ENCODE assay signal across 8 cellular contexts in genomic region chr6:113630738-113631535, GRCh38.
DNase-seq lines count a peak whose midpoint lies in the region; ATAC-seq and TF ChIP-seq lines count a peak whose summit lies in the region.

No MANE protein-coding gene starts in this region.

- H3K9ac ChIP-seq in BLaER1 treated with 17β-estradiol and CSF1 and Interleukin-3, amounts not matched to agents 10 nM and 100 nM = peak overlapping the region; percentile 69 to 95 (median 78)
- H3K9ac ChIP-seq in smooth muscle cell (ENCODE audit: low read depth) = peak overlapping the region; percentile 87

- H3K9me3 Mint-ChIP-seq in activated B cell treated with CpG ODN at 0.5 μM for 24 hours = no peaks in the 10 kb centered on the region

- peak overlapping the region; percentile 80 to 97 (median 88) for H3K4me2 ChIP-seq in BLaER1 treated with 17β-estradiol and CSF1 and Interleukin-3, amounts not matched to agents 10 nM and 100 nM
- H3K4me2 ChIP-seq in smooth muscle cell = peak overlapping the region; percentile 62

- no peaks in the 10 kb centered on the region for H3K27me3 ChIP-seq in BLaER1 treated with 17β-estradiol and CSF1 and Interleukin-3, amounts not matched to agents 10 nM and 100 nM
- no peaks in the 10 kb centered on the region for H3K27me3 ChIP-seq in smooth muscle cell (ENCODE audit: low read depth)

- intact Hi-C loops in activated B cell treated with CpG ODN at 0.5 μM for 24 hours (cut with micrococcal nuclease) = loop anchor here (1.0 to 10.0 kb wide), 16 partner anchors 12 to 1759 kb away; partner anchors contain the start of genes FAM229B, FYN, HDAC2 and TUBE1

- H3K79me2 ChIP-seq in smooth muscle cell (ENCODE audit: low read depth) = no peaks in the 10 kb centered on the region

- peak overlapping the region; percentile 79 to 98 (median 90) for H3K27ac ChIP-seq in BLaER1 treated with 17β-estradiol and CSF1 and Interleukin-3, amounts not matched to agents 10 nM and 100 nM
- peak overlapping the region; percentile 98 for H3K27ac ChIP-seq in smooth muscle cell (ENCODE audit: low read depth)

- no peaks in the 10 kb centered on the region for H3K36me3 ChIP-seq in BLaER1 treated with 17β-estradiol and CSF1 and Interleukin-3, amounts not matched to agents 10 nM and 100 nM
- H3K36me3 ChIP-seq in smooth muscle cell (ENCODE audit: low read depth) = no peaks in the 10 kb centered on the region

- peak overlapping the region; percentile 99 for H3K27ac Mint-ChIP-seq in activated B cell treated with CpG ODN at 0.5 μM for 24 hours

- peak overlapping the region in 9 of 10 experiments; percentile 6 to 62 (median 42); a peak in 14 of 20 replicates for H3K4me3 ChIP-seq in BLaER1 treated with 17β-estradiol and CSF1 and Interleukin-3, amounts not matched to agents 10 nM and 100 nM
- no peak overlapping the region for H3K4me3 ChIP-seq in smooth muscle cell

- TF ChIP-seq CTCF in activated B cell treated with CpG ODN at 0.5 μM for 24 hours (IDR thresholded peaks at IDR 0.05) = no peak
- no peak for TF ChIP-seq CTCF in smooth muscle cell (IDR thresholded peaks at IDR 0.05; ENCODE audit: borderline replicate concordance, insufficient read depth, poor library complexity, severe bottlenecking)

- H3K27me3 Mint-ChIP-seq in activated B cell treated with CpG ODN at 0.5 μM for 24 hours = no peaks in the 10 kb centered on the region

- H3K4me1 ChIP-seq in BLaER1 treated with 17β-estradiol and CSF1 and Interleukin-3, amounts not matched to agents 10 nM and 100 nM = peaks cover 49 to 98% (median 66%) of the 10 kb centered on the region in 10 experiments
- H3K4me1 ChIP-seq in smooth muscle cell (ENCODE audit: low read depth) = peaks cover 27% of the 10 kb centered on the region

- H3K4me3 Mint-ChIP-seq in activated B cell treated with CpG ODN at 0.5 μM for 24 hours = peak overlapping the region; percentile 87

- 60% methylated on average over 7 of the region's 7 CpGs for WGBS in smooth muscle cell (ENCODE audit: low lambda C conversion rate)

- H3K36me3 Mint-ChIP-seq in activated B cell treated with CpG ODN at 0.5 μM for 24 hours (ENCODE audit: low read depth) = no peaks in the 10 kb centered on the region

- H3K9me3 ChIP-seq in BLaER1 treated with 17β-estradiol and CSF1 and Interleukin-3, amounts not matched to agents 10 nM and 100 nM (replicated peaks in 1 of 11) = no peaks in the 10 kb centered on the region
- no peaks in the 10 kb centered on the region for H3K9me3 ChIP-seq in smooth muscle cell (replicated peaks; ENCODE audit: low read depth)

- no peaks in the 10 kb centered on the region for H4K20me1 ChIP-seq in BLaER1 treated with 17β-estradiol and CSF1 and Interleukin-3, amounts not matched to agents 10 nM and 100 nM
- no peaks in the 10 kb centered on the region for H4K20me1 ChIP-seq in smooth muscle cell (ENCODE audit: low read depth)

- H2AFZ ChIP-seq in smooth muscle cell (ENCODE audit: low read depth) = peak overlapping the region; percentile 47

- CTCF ChIA-PET in activated B cell treated with CpG ODN at 0.5 μM for 24 hours (lab: Charles Lee) = interaction anchor here (1.1 to 7.4 kb wide), 2 partner anchors 228 to 249 kb away, joined by 3 to 44 read pairs; no protein-coding TSS in a partner anchor

- POLR2A ChIA-PET in activated B cell treated with CpG ODN at 0.5 μM for 24 hours (lab: Charles Lee) = interaction anchor here (0.6 to 11.3 kb wide), 16 partner anchors 11 to 324 kb away, joined by 3 to 122 read pairs (median 4); no protein-coding TSS in a partner anchor

- peak; percentile 63 for ATAC-seq in HG03175 (IDR thresholded peaks at IDR 0.05; ENCODE audit: unreplicated experiment)
- peak; percentile 66 for ATAC-seq in activated B cell treated with CpG ODN at 0.5 μM for 24 hours (ENCODE audit: low read depth)

- peak; percentile 59 for DNase-seq in activated B cell treated with CpG ODN at 0.5 μM for 24 hours
- peak; percentile 47 for DNase-seq in globus pallidus (ENCODE audit: low spot score)
- no peak for DNase-seq in smooth muscle cell (lab: John Stamatoyannopoulos, UW; ENCODE audit: unreplicated experiment)
- DNase-seq in NCI-H2107 treated with DMSO at 0.1 percent for 48 hours (lab: John Stamatoyannopoulos, UW; ENCODE audit: unreplicated experiment) = no peak
- DNase-seq in DMS79 treated with DMSO at 0.1 percent for 48 hours (lab: John Stamatoyannopoulos, UW) = no peak

- peaks cover 89% of the 10 kb centered on the region for H3K4me1 Mint-ChIP-seq in activated B cell treated with CpG ODN at 0.5 μM for 24 hours

- peaks cover 12% of the 10 kb centered on the region for H3F3A ChIP-seq in smooth muscle cell (ENCODE audit: low read depth)

- peak; percentile 47 for TF ChIP-seq POLR2A in GM19193 (IDR thresholded peaks at IDR 0.05; ENCODE audit: extremely low read depth, insufficient read depth, insufficient read length)

Comparison
In these comparisons a context has a peak if more than half of its experiments do, and no peak if none do; other contexts are left out.
1. DNase-seq: peak in activated B cell treated with CpG ODN at 0.5 μM for 24 hours (single experiment) and globus pallidus (single experiment); none in smooth muscle cell (single experiment), NCI-H2107 treated with DMSO at 0.1 percent for 48 hours (single experiment) and DMS79 treated with DMSO at 0.1 percent for 48 hours (single experiment).